ENCODE assay signal across 13 cellular contexts in genomic region chrX:29231800-29232199, GRCh38.
DNase-seq lines count a peak whose midpoint lies in the region; ATAC-seq and TF ChIP-seq lines count a peak whose summit lies in the region.
"Had no signal": no experiment of that assay in that cellular context is flagged by ENCODE, and none has a peak within 500 bp of the region (broad histone marks: within the 10 kb centered on the region; RNA-seq: fewer than 3 reads in every experiment).

No MANE protein-coding gene starts in this region.

- ATAC-seq in HG02885 (IDR thresholded peaks at IDR 0.05; ENCODE audit: poor library complexity, unreplicated experiment) (peak; percentile 39), GM18907 (IDR thresholded peaks at IDR 0.05; ENCODE audit: unreplicated experiment) (no peak), HG02763 (IDR thresholded peaks at IDR 0.05; ENCODE audit: unreplicated experiment) (no peak)

- no peak overlapping the region for H3K27ac ChIP-seq in esophagus squamous epithelium
- H3K27ac ChIP-seq: skin epidermis had no signal

- H3K9me3 ChIP-seq in esophagus squamous epithelium = no peaks in the 10 kb centered on the region
- H3K9me3 ChIP-seq: MG63 had no signal

- H3K4me3 ChIP-seq in AG10803 (ENCODE audit: low read length) (no peak overlapping the region), esophagus squamous epithelium (no peak overlapping the region)
- H3K4me3 ChIP-seq: MG63, skin epidermis had no signal

- H3K9me3 Mint-ChIP-seq in brain = no peaks in the 10 kb centered on the region

- no peak overlapping the region for H3K4me3 Mint-ChIP-seq in brain

- H3K4me1 ChIP-seq in esophagus squamous epithelium = no peaks in the 10 kb centered on the region

- H3K27ac Mint-ChIP-seq in brain = no peak overlapping the region

- H3K36me3 Mint-ChIP-seq in brain = no peaks in the 10 kb centered on the region

- no peak for TF ChIP-seq POLR2A in esophagus squamous epithelium (IDR thresholded peaks at IDR 0.05)

- no peaks in the 10 kb centered on the region for H3K27me3 Mint-ChIP-seq in brain

- intact Hi-C loops in esophagus squamous epithelium (cut with DNase I) = no loop called here

- no peaks in the 10 kb centered on the region for H3K27me3 ChIP-seq in esophagus squamous epithelium
- H3K27me3 ChIP-seq: MG63 had no signal

- no peaks in the 10 kb centered on the region for H3K4me1 Mint-ChIP-seq in brain

- no peaks in the 10 kb centered on the region for H3K36me3 ChIP-seq in esophagus squamous epithelium
- H3K36me3 ChIP-seq: MG63 had no signal

- WGBS in esophagus squamous epithelium, 2 donors = 26 to 44% methylated on average over 2 of the region's 2 CpGs

- TF ChIP-seq CTCF in AG10803 (conservative IDR thresholded peaks at IDR 0.05; ENCODE audit: low read length) = peak; percentile 22; the same call in 1 of the 2 replicates
- peak; percentile 23 to 51 for TF ChIP-seq CTCF in brain (conservative IDR thresholded peaks at IDR 0.05)
- TF ChIP-seq CTCF in esophagus squamous epithelium (IDR thresholded peaks at IDR 0.05) = no peak

- DNase-seq in AG10803 (ENCODE audit: low read depth) (no peak), left kidney (ENCODE audit: low read depth, low spot score) (peak; percentile 1), esophagus squamous epithelium (lab: John Stamatoyannopoulos, UW) (no peak), germinal center (ENCODE audit: low spot score) (no peak)
- DNase-seq: activated CD4-positive, alpha-beta T cell treated with anti-CD3 and anti-CD28 coated beads, Interleukin-2, amount 50 U/mL, for 48 hours; activated naive CD4-positive, alpha-beta T cell treated with Interleukin-2 at 50 U/mL for 16 hours; MG63; NCI-H510A had no signal

Comparison
In these comparisons a context has a peak if more than half of its experiments do, and no peak if none do; other contexts are left out.
1. CTCF ChIP-seq: peak in AG10803 (single experiment) and brain (2 of 2); none in esophagus squamous epithelium (0 of 6).